In genomic region chr17:74453665-74454196, GRCh38 we compare ENCODE assay signal across 8 cellular contexts. TPM values are rescaled to one million over a fixed set of nuclear protein-coding genes. Genes with fewer than 3 reads are reported as not detected.
DNase-seq lines count a peak whose midpoint lies in the region; ATAC-seq, FAIRE-seq and TF ChIP-seq lines count a peak whose summit lies in the region.

No MANE protein-coding gene starts in this region.

- no peaks in the 10 kb centered on the region for H3K9me3 ChIP-seq in A673 (ENCODE audit: low read depth, low read length, poor library complexity, severe bottlenecking)
- no peaks in the 10 kb centered on the region for H3K9me3 ChIP-seq in pancreas

- 3% methylated on average over 32 to 42 of the region's 43 CpGs for WGBS in pancreas, 2 donors

- no peak for TF ChIP-seq CTCF in A673 (conservative IDR thresholded peaks at IDR 0.05; ENCODE audit: low read depth, low read length)
- no peak for TF ChIP-seq CTCF in fibroblast of pulmonary artery (IDR thresholded peaks at IDR 0.05; ENCODE audit: low read length, missing control alignments)
- no peak for TF ChIP-seq CTCF in pancreas (IDR thresholded peaks at IDR 0.05)

- CTCF ChIA-PET in A673 (lab: Charles Lee), result interaction anchor here (0.9 to 1.6 kb wide), 2 partner anchors 74 to 152 kb away, joined by 3 to 8 read pairs; no protein-coding TSS in a partner anchor

- H3K4me1 ChIP-seq in A673 (ENCODE audit: insufficient read depth, low read length, poor library complexity, severe bottlenecking) (peaks cover 43% of the 10 kb centered on the region), pancreas (peaks cover 13 to 25% (median 17%) of the 10 kb centered on the region in 3 donors)

- H3K36me3 ChIP-seq in A673 (ENCODE audit: insufficient read depth, low read length, poor library complexity, severe bottlenecking), result no peaks in the 10 kb centered on the region
- H3K36me3 ChIP-seq in pancreas, result peaks cover 0 to 1% (median 0%) of the 10 kb centered on the region in 3 donors

- FAIRE-seq in pancreas (lab: Jason Lieb, UNC), result no peak

- no peak for DNase-seq in A673 (ENCODE audit: low spot score)
- DNase-seq in HuH-7 (ENCODE audit: low spot score), result peak; percentile 99
- peak; percentile 49 to 55 for DNase-seq in activated CD4-positive, alpha-beta T cell treated with anti-CD3 and anti-CD28 coated beads, Interleukin-2, amount 50 U/mL, for 4 hours
- DNase-seq in fibroblast of pulmonary artery (ENCODE audit: low read depth), result no peak
- peak in 3 of 6 donors; percentile 92 to 97 (median 92) for DNase-seq in pancreas
- no peak for DNase-seq in NCI-H1694 treated with DMSO at 0.1 percent for 48 hours (lab: John Stamatoyannopoulos, UW)
- DNase-seq in G401 (ENCODE audit: low spot score), result no peak

- in situ Hi-C loops in G401 (cut with HindIII; ENCODE audit: low sequenced_read_pairs), result no loop called here

- H3K27me3 ChIP-seq in A673 (replicated peaks; ENCODE audit: insufficient read depth, low read depth, low read length, poor library complexity), result no peaks in the 10 kb centered on the region
- H3K27me3 ChIP-seq in pancreas, result no peaks in the 10 kb centered on the region

- POLR2A ChIA-PET in A673 (lab: Charles Lee; ENCODE audit: low non-redundant PET), result no interaction called here

- H3K27ac ChIP-seq in A673 (ENCODE audit: low read depth, low read length, poor library complexity, severe bottlenecking) (peak overlapping the region; percentile 95), pancreas (peak overlapping the region; percentile 65 to 78 (median 72))

- peak; percentile 24 for ATAC-seq in GM18907 (IDR thresholded peaks at IDR 0.05; ENCODE audit: unreplicated experiment)
- ATAC-seq in pancreas, result peak; percentile 2 to 95 (median 68)

- no TSS peak for BruUV-seq in A673 (replicated peaks; lab: Mats Ljungman, UMichigan)

- intact Hi-C loops in A673 (cut with micrococcal nuclease; ENCODE audit: unreplicated experiment) (loop anchor here (10.0 kb wide), 1 partner anchor 239 kb away; the partner anchor contains the start of gene TTYH2), pancreas (cut with DNase I) (no loop called here)

- H3K4me3 ChIP-seq in A673 (ENCODE audit: low read depth, low read length, poor library complexity, severe bottlenecking), result peak overlapping the region; percentile 24
- peak overlapping the region; percentile 28 for H3K4me3 ChIP-seq in fibroblast of pulmonary artery (replicated peaks; ENCODE audit: low read depth, low read length)
- H3K4me3 ChIP-seq in pancreas, result peak overlapping the region; percentile 13 to 45 (median 28)

RNA-seq across cellular contexts. Expression of gene CD300A, which starts 12.7 kb away (rescaled TPM):
- total RNA-seq in A673 (2021) (not detected in 2 replicates), pancreas (1 to 10 TPM in 3 of 6 donors, under 1 TPM in 3; 0.37 to 5.1 (median 0.92) TPM)
- 1 to 10 TPM; 1.3 to 2.0 TPM for polyA plus RNA-seq in pancreas
- not detected in 2 replicates for total RNA-seq in G401 (2014; rRNA removed; shearing (Covaris generic))

RNA-seq across cellular contexts. Expression of gene GPRC5C, which starts 21.8 kb away (rescaled TPM):
- total RNA-seq in A673 (2021) (0.57 TPM in 1 of 2 replicates, not detected in the other), pancreas (100 to 1,000 TPM in 1 of 6 donors, 10 to 100 TPM in 5; 38.2 to 106 (median 49.9) TPM)
- polyA plus RNA-seq in pancreas, result 10 to 100 TPM; 40.4 to 68.0 TPM
- 8.7 and 9.4 TPM in 2 replicates for total RNA-seq in G401 (2014; rRNA removed; shearing (Covaris generic))

Comparison
In these comparisons a context has a peak if more than half of its experiments do, and no peak if none do; other contexts are left out.
1. DNase-seq: peak in HuH-7 (single experiment) and activated CD4-positive, alpha-beta T cell treated with anti-CD3 and anti-CD28 coated beads, Interleukin-2, amount 50 U/mL, for 4 hours (2 of 2); none in A673 (single experiment), fibroblast of pulmonary artery (single experiment), NCI-H1694 treated with DMSO at 0.1 percent for 48 hours (single experiment) and G401 (single experiment).
2. Peak in every context shown above with its lines, with median percentiles within 50 percentile points of each other: H3K4me3 ChIP-seq.